Comparison of ENCODE assay signal across 1 cellular context in genomic region chr3:52288674-52289073, GRCh38.
TF ChIP-seq lines count a peak whose summit lies in the region.

No MANE protein-coding gene starts in this region.

TF ChIP-seq in GM12878, 131 proteins besides CTCF, POLR2A, EP300 and RAD21:
- TF ChIP-seq GATAD2B (conservative IDR thresholded peaks at IDR 0.05; ENCODE audit: low read depth) = no peak
- TF ChIP-seq SRF (IDR thresholded peaks at IDR 0.05; ENCODE audit: low read depth in 2 of 2, low read length in 2 of 2) = no peak
- no peak for TF ChIP-seq SIX5 (IDR thresholded peaks at IDR 0.05; ENCODE audit: low read depth, low read length, severe bottlenecking)
- no peak for TF ChIP-seq BHLHE40 (IDR thresholded peaks at IDR 0.05; ENCODE audit: borderline replicate concordance in 1 of 2, low read depth in 2 of 2, low read length in 1 of 2)
- TF ChIP-seq HCFC1 (IDR thresholded peaks at IDR 0.05; ENCODE audit: low read length) = no peak
- no peak for TF ChIP-seq ATF7 (IDR thresholded peaks at IDR 0.05; ENCODE audit: low read depth)
- no peak for TF ChIP-seq E2F4 (IDR thresholded peaks at IDR 0.05; ENCODE audit: low read depth, low read length)
- TF ChIP-seq ZBTB40 (IDR thresholded peaks at IDR 0.05; ENCODE audit: borderline replicate concordance) = no peak
- TF ChIP-seq TCF3 (IDR thresholded peaks at IDR 0.05; ENCODE audit: borderline replicate concordance, insufficient read depth, low read depth, low read length) = no peak
- TF ChIP-seq KDM1A (IDR thresholded peaks at IDR 0.05; ENCODE audit: borderline replicate concordance) = no peak
- no peak for TF ChIP-seq NFYA (IDR thresholded peaks at IDR 0.05; ENCODE audit: borderline replicate concordance, low read depth, low read length)
- no peak for TF ChIP-seq ELK1 (IDR thresholded peaks at IDR 0.05; ENCODE audit: low read depth, low read length)
